11 cellular contexts compared by ENCODE assay signal in the genomic region with DNA sequence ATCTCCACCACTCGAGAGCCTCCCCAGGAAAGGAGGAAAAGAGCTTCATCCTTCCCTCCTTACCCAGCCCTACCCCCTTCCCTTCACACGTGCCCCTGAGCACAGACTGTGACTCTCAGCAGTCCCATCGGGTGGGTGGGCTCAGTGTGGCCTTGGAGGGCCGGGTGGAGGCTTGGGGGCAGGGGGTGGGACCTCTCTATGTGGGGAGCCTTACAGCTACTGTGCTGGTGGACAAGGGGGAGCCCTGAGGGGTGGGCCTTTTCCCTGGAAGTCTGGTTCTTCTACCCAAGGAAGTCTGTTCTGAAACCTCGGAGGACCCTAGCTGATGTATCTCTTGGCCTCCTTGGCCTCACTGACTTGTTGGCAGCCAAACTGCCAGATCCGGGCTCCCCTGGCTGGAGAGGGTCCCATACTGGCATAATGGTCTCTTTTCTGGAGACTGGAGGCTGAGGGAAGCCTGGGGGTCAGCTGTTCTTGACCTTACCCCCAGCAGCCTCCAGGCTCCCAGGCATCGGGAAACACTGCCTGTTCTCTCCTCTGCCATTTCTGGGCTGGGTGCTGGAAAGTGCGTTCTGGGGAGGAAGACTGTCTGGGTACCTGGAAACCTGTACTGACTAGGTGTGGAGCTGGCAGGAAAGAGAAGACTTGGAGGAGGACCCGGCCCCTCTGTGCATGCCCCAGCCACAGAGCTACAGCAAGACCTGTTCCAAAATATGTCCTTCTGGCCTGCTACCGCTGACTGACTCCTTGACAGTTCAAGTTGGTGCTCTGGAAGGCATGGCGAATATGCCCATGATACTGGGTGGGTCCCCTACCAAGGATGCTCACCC. TPM values are rescaled to one million over a fixed set of nuclear protein-coding genes. Genes with fewer than 3 reads are reported as not detected.
DNase-seq lines count a peak whose midpoint lies in the region; ATAC-seq and TF ChIP-seq lines count a peak whose summit lies in the region.
"Had no signal": no experiment of that assay in that cellular context is flagged by ENCODE, and none has a peak within 500 bp of the region (broad histone marks: within the 10 kb centered on the region; RNA-seq: fewer than 3 reads in every experiment).

No MANE protein-coding gene starts in this region.

- no peak for TF ChIP-seq CTCF in ascending aorta (IDR thresholded peaks at IDR 0.05)
- TF ChIP-seq CTCF in upper lobe of left lung (IDR thresholded peaks at IDR 0.05), result no peak
- TF ChIP-seq CTCF in GM20000 (IDR thresholded peaks at IDR 0.05; ENCODE audit: extremely low read depth, missing control alignments), result no peak

- no peak for DNase-seq in activated naive CD4-positive, alpha-beta T cell treated with anti-CD3 and anti-CD28 coated beads for 36 hours
- no peak for DNase-seq in activated naive CD4-positive, alpha-beta T cell treated with anti-CD3 and anti-CD28 coated beads, Interleukin-2, amount 50 U/mL, for 16 hours
- DNase-seq in ascending aorta (ENCODE audit: low spot score in 2 of 2) (no peak), memory B cell (ENCODE audit: low spot score in 2 of 2) (no peak), upper lobe of left lung (no peak), SK-N-DZ (ENCODE audit: low spot score) (no peak), GM20000 (ENCODE audit: low spot score) (no peak), HT-29 (ENCODE audit: low spot score) (no peak)
- DNase-seq: NCI-H2081 treated with DMSO at 0.1 percent for 48 hours had no signal

- H3K27ac Mint-ChIP-seq in activated naive CD4-positive, alpha-beta T cell treated with anti-CD3 and anti-CD28 coated beads for 36 hours, result peak overlapping the region; percentile 6
- H3K27ac Mint-ChIP-seq in memory B cell, result peak overlapping the region; percentile 17

- H3K36me3 Mint-ChIP-seq in activated naive CD4-positive, alpha-beta T cell treated with anti-CD3 and anti-CD28 coated beads for 36 hours (ENCODE audit: low read depth), result no peaks in the 10 kb centered on the region
- no peaks in the 10 kb centered on the region for H3K36me3 Mint-ChIP-seq in memory B cell

- peaks cover 12% of the 10 kb centered on the region for H3K27me3 Mint-ChIP-seq in activated naive CD4-positive, alpha-beta T cell treated with anti-CD3 and anti-CD28 coated beads for 36 hours (ENCODE audit: low read depth)
- H3K27me3 Mint-ChIP-seq in memory B cell, result peaks cover 15% of the 10 kb centered on the region

- peaks cover 23 to 48% of the 10 kb centered on the region in 2 donors for H3K4me1 ChIP-seq in ascending aorta
- H3K4me1 ChIP-seq in upper lobe of left lung, result peaks cover 35 to 49% (median 43%) of the 10 kb centered on the region in 4 donors

- ATAC-seq in memory B cell (ENCODE audit: low read depth) (peak; percentile 3), upper lobe of left lung (ENCODE audit: low FRiP score in 2 of 2) (no peak)

- H3K27me3 ChIP-seq in ascending aorta, result no peaks in the 10 kb centered on the region
- no peaks in the 10 kb centered on the region for H3K27me3 ChIP-seq in upper lobe of left lung

- 56 to 60% methylated on average over 6 to 10 of the region's 11 CpGs for WGBS in upper lobe of left lung, 2 donors

- H3K27ac ChIP-seq in ascending aorta (peak overlapping the region; percentile 46 to 79), upper lobe of left lung (peak overlapping the region; percentile 71 to 83 (median 80))
- H3K27ac ChIP-seq: neutrophil had no signal

- H3K36me3 ChIP-seq in ascending aorta (no peaks in the 10 kb centered on the region), upper lobe of left lung (no peaks in the 10 kb centered on the region)
- H3K36me3 ChIP-seq: neutrophil had no signal

- H3K4me3 Mint-ChIP-seq in activated naive CD4-positive, alpha-beta T cell treated with anti-CD3 and anti-CD28 coated beads for 36 hours, result no peak overlapping the region
- no peak overlapping the region for H3K4me3 Mint-ChIP-seq in memory B cell

- TF ChIP-seq POLR2A in upper lobe of left lung (IDR thresholded peaks at IDR 0.05), result no peak

- H3K4me3 ChIP-seq in ascending aorta, result no peak overlapping the region
- no peak overlapping the region for H3K4me3 ChIP-seq in upper lobe of left lung

- CTCF ChIA-PET in activated naive CD4-positive, alpha-beta T cell treated with anti-CD3 and anti-CD28 coated beads for 36 hours (lab: Charles Lee), result interaction anchor here (0.6 to 3.2 kb wide), 6 partner anchors 15 to 108 kb away, joined by 3 to 19 read pairs (median 3); no protein-coding TSS in a partner anchor

- H3K9me3 Mint-ChIP-seq in activated naive CD4-positive, alpha-beta T cell treated with anti-CD3 and anti-CD28 coated beads for 36 hours, result no peaks in the 10 kb centered on the region
- H3K9me3 Mint-ChIP-seq in memory B cell, result no peaks in the 10 kb centered on the region

- no peaks in the 10 kb centered on the region for H3K9me3 ChIP-seq in ascending aorta
- H3K9me3 ChIP-seq in upper lobe of left lung, result no peaks in the 10 kb centered on the region
- H3K9me3 ChIP-seq: neutrophil had no signal

- peaks cover 17% of the 10 kb centered on the region for H3K4me1 Mint-ChIP-seq in activated naive CD4-positive, alpha-beta T cell treated with anti-CD3 and anti-CD28 coated beads for 36 hours (ENCODE audit: low read depth)
- peaks cover 5% of the 10 kb centered on the region for H3K4me1 Mint-ChIP-seq in memory B cell

- TF ChIP-seq EP300 in upper lobe of left lung (IDR thresholded peaks at IDR 0.05), result no peak

- intact Hi-C loops in activated naive CD4-positive, alpha-beta T cell treated with anti-CD3 and anti-CD28 coated beads for 36 hours (cut with micrococcal nuclease), result loop anchor here (1.0 to 2.0 kb wide), 4 partner anchors 42 to 552 kb away; a partner anchor contains a TSS
- intact Hi-C loops in ascending aorta (cut with DNase I), result loop anchor here (10.0 kb wide), 1 partner anchor 266 kb away; no protein-coding TSS in a partner anchor

RNA-seq across cellular contexts. Expression of a gene that starts 7.6 kb away (rescaled TPM):
- total RNA-seq in activated naive CD4-positive, alpha-beta T cell treated with anti-CD3 and anti-CD28 coated beads for 36 hours, result 1 to 10 TPM in 1 of 2 experiments, under 1 TPM in 1; 0.86 to 1.2 TPM
- 28.4 TPM for total RNA-seq in ascending aorta
- 10 to 100 TPM; 12.0 to 53.5 (median 28.2) TPM for total RNA-seq in upper lobe of left lung
- 8.7 and 12.1 TPM in 2 replicates for polyA plus RNA-seq in SK-N-DZ (2014; cell fraction: cytosol; rRNA removed)
- polyA plus RNA-seq in SK-N-DZ (2014; cell fraction: nucleus; rRNA removed), result 22.1 and 37.9 TPM in 2 replicates
- total RNA-seq in HT-29 (2014; rRNA removed; shearing (Covaris generic)), result not detected in 2 replicates

RNA-seq across cellular contexts. Expression of a gene that starts 43.8 kb away (rescaled TPM):
- 10 to 100 TPM; 17.0 to 19.8 TPM for total RNA-seq in activated naive CD4-positive, alpha-beta T cell treated with anti-CD3 and anti-CD28 coated beads for 36 hours
- 15.5 TPM for total RNA-seq in ascending aorta
- total RNA-seq in upper lobe of left lung, result 10 to 100 TPM; 13.8 to 35.6 (median 23.6) TPM
- polyA plus RNA-seq in SK-N-DZ (2014; cell fraction: cytosol; rRNA removed), result 8.8 and 9.6 TPM in 2 replicates
- polyA plus RNA-seq in SK-N-DZ (2014; cell fraction: nucleus; rRNA removed), result 12.2 and 18.5 TPM in 2 replicates
- total RNA-seq in HT-29 (2014; rRNA removed; shearing (Covaris generic)), result 5.2 and 6.2 TPM in 2 replicates

RNA-seq across cellular contexts. Expression of a gene that starts 57.3 kb away (rescaled TPM):
- total RNA-seq in activated naive CD4-positive, alpha-beta T cell treated with anti-CD3 and anti-CD28 coated beads for 36 hours, result not detected
- total RNA-seq in ascending aorta (not detected), upper lobe of left lung (not detected)
- polyA plus RNA-seq in SK-N-DZ (2014; cell fraction: cytosol; rRNA removed), result not detected in 2 replicates
- not detected in 2 replicates for polyA plus RNA-seq in SK-N-DZ (2014; cell fraction: nucleus; rRNA removed)
- not detected in 2 replicates for total RNA-seq in HT-29 (2014; rRNA removed; shearing (Covaris generic))
- total RNA-seq: T-helper 2 cell treated with Interferon-gamma antibody and Interleukin-4, amounts not matched to agents 100 ng/mL and 5 ng/mL, for 36 hours had no signal

Comparison
In these comparisons a context has a peak if more than half of its experiments do, and no peak if none do; other contexts are left out.
1. RNA of a gene that starts 7.6 kb away (total RNA-seq): 12.0 to 53.5 TPM in upper lobe of left lung and 28.4 TPM in ascending aorta (single experiment); 0.86 to 1.2 TPM in activated naive CD4-positive, alpha-beta T cell treated with anti-CD3 and anti-CD28 coated beads for 36 hours and not detected in HT-29; every median in the first group is over 4 times any median in the second.